14 cellular contexts compared by ENCODE assay signal in the genomic region with DNA sequence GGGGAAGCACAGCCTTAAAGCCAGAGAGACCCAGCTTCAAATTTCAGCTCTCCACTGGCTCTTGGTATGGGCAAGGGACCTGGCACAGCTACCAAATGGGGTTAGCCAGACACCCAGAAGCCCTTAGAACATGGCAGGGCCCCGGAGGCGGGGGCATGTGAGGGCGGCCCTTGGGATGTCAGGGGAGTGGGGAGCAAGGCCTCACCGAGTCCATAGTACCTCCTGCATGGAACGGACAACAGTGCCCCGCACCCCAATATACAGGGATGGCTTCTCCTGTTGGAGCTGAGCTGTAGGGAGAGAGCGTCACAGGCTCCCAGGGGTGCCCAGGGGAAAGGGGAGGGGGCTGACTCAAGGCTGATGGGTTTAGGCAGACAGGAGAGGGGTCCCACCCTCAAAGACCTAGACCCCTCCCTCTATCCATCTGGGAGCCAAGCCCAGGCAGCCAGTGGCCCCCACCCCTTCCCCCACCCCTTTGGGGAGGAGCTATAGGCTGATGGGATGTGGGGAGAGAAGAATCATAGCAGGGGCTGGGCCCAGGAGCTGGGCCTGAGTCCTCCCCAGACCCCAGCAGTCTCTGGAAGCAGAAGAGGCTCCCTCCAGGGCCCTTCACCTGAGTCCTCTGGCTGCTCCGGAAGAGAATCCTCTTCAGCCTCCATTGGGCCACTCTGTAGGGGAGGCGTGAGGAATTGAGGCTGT. TPM values are rescaled to one million over a fixed set of nuclear protein-coding genes. Genes with fewer than 3 reads are reported as not detected.
A peak's percentile ranks its signal among the peaks of the same experiment; 100 is the strongest.
DNase-seq lines count a peak whose midpoint lies in the region; ATAC-seq, FAIRE-seq and TF ChIP-seq lines count a peak whose summit lies in the region.
"Had no signal": no experiment of that assay in that cellular context is flagged by ENCODE, and none has a peak within 500 bp of the region (broad histone marks: within the 10 kb centered on the region; RNA-seq: fewer than 3 reads in every experiment).

No MANE protein-coding gene starts in this region.

- DNase-seq in activated CD4-positive, alpha-beta memory T cell treated with anti-CD3 and anti-CD28 coated beads for 36 hours = peak; percentile 8
- DNase-seq in activated CD4-positive, alpha-beta memory T cell treated with anti-CD3 and anti-CD28 coated beads, Interleukin-2, amount 10 ng/mL, durations not matched to agents 7 days and 5 days = no peak
- peak; percentile 8 for DNase-seq in left kidney (ENCODE audit: low read depth, low spot score)
- peak; percentile 3 to 50 for DNase-seq in tibial artery
- no peak for DNase-seq in HTR-8/SVneo (ENCODE audit: insufficient read length, low spot score)
- DNase-seq in COLO829 (ENCODE audit: low spot score) = no peak
- DNase-seq: activated CD4-positive, alpha-beta T cell treated with anti-CD3 and anti-CD28 coated beads for 4 hours; heart right ventricle; MM.1S; stimulated activated CD4-positive, alpha-beta T cell treated with anti-CD3 and anti-CD28 coated beads, Interleukin-12 subunit alpha, Interleukin-12 subunit beta, amount 100 ng/mL, for 4 hours had no signal

- H3K9me3 ChIP-seq in tibial artery = no peaks in the 10 kb centered on the region
- H3K9me3 ChIP-seq: heart right ventricle, thoracic aorta had no signal

- peaks cover 3% of the 10 kb centered on the region for H3K27me3 Mint-ChIP-seq in activated CD4-positive, alpha-beta memory T cell treated with anti-CD3 and anti-CD28 coated beads for 36 hours
- H3K27me3 Mint-ChIP-seq in activated CD4-positive, alpha-beta memory T cell treated with anti-CD3 and anti-CD28 coated beads, Interleukin-2, amount 10 ng/mL, durations not matched to agents 7 days and 5 days = peaks cover 21% of the 10 kb centered on the region

- H3K27ac ChIP-seq in tibial artery = no peak overlapping the region
- H3K27ac ChIP-seq: thoracic aorta had no signal

- H3K27me3 ChIP-seq in tibial artery = peaks cover 0 to 19% of the 10 kb centered on the region in 2 donors

- H3K36me3 Mint-ChIP-seq in activated CD4-positive, alpha-beta memory T cell treated with anti-CD3 and anti-CD28 coated beads for 36 hours = no peaks in the 10 kb centered on the region
- no peaks in the 10 kb centered on the region for H3K36me3 Mint-ChIP-seq in activated CD4-positive, alpha-beta memory T cell treated with anti-CD3 and anti-CD28 coated beads, Interleukin-2, amount 10 ng/mL, durations not matched to agents 7 days and 5 days (ENCODE audit: low read depth)

- peaks cover 0 to 13% (median 4%) of the 10 kb centered on the region in 4 donors for H3K4me1 ChIP-seq in tibial artery

- no peaks in the 10 kb centered on the region for H3K36me3 ChIP-seq in tibial artery
- H3K36me3 ChIP-seq: heart right ventricle, thoracic aorta had no signal

- H3K27ac Mint-ChIP-seq in activated CD4-positive, alpha-beta memory T cell treated with anti-CD3 and anti-CD28 coated beads for 36 hours = no peak overlapping the region
- H3K27ac Mint-ChIP-seq in activated CD4-positive, alpha-beta memory T cell treated with anti-CD3 and anti-CD28 coated beads, Interleukin-2, amount 10 ng/mL, durations not matched to agents 7 days and 5 days = no peak overlapping the region

- CTCF ChIA-PET in activated CD4-positive, alpha-beta memory T cell treated with anti-CD3 and anti-CD28 coated beads for 36 hours (lab: Charles Lee) = interaction anchor here (1.8 to 3.2 kb wide), 2 partner anchors 10 to 165 kb away, joined by 5 to 24 read pairs; no protein-coding TSS in a partner anchor
- CTCF ChIA-PET in activated CD4-positive, alpha-beta memory T cell treated with anti-CD3 and anti-CD28 coated beads, Interleukin-2, amount 10 ng/mL, durations not matched to agents 7 days and 5 days (lab: Charles Lee) = interaction anchor here (1.5 kb wide), 1 partner anchor 10 kb away, joined by 3 read pairs; no protein-coding TSS in a partner anchor

- intact Hi-C loops in activated CD4-positive, alpha-beta memory T cell treated with anti-CD3 and anti-CD28 coated beads for 36 hours (cut with micrococcal nuclease) = no loop called here
- intact Hi-C loops in tibial artery (cut with DNase I; ENCODE audit: low total_unique reads) = loop anchor here (10.0 kb wide), 1 partner anchor 165 kb away; no protein-coding TSS in a partner anchor

- FAIRE-seq in HTR-8/SVneo (lab: Jason Lieb, UNC) = no peak
- FAIRE-seq: A204.1 had no signal

- POLR2A ChIA-PET in activated CD4-positive, alpha-beta memory T cell treated with anti-CD3 and anti-CD28 coated beads for 36 hours (lab: Charles Lee) = no interaction called here
- POLR2A ChIA-PET in activated CD4-positive, alpha-beta memory T cell treated with anti-CD3 and anti-CD28 coated beads, Interleukin-2, amount 10 ng/mL, durations not matched to agents 7 days and 5 days (lab: Charles Lee) = no interaction called here

- no peak for TF ChIP-seq CTCF in WI38 (IDR thresholded peaks at IDR 0.05; ENCODE audit: low read depth, low read length)
- no peak for TF ChIP-seq CTCF in tibial artery (IDR thresholded peaks at IDR 0.05)

- H3K9me3 Mint-ChIP-seq in activated CD4-positive, alpha-beta memory T cell treated with anti-CD3 and anti-CD28 coated beads for 36 hours = no peaks in the 10 kb centered on the region
- H3K9me3 Mint-ChIP-seq in activated CD4-positive, alpha-beta memory T cell treated with anti-CD3 and anti-CD28 coated beads, Interleukin-2, amount 10 ng/mL, durations not matched to agents 7 days and 5 days = no peaks in the 10 kb centered on the region

- H3K4me3 ChIP-seq in WI38 (ENCODE audit: low read depth, low read length) (peak overlapping the region; percentile 94; the same call in 1 of the 2 replicates), tibial artery (no peak overlapping the region)

- no peak for ATAC-seq in HG03196 (IDR thresholded peaks at IDR 0.05; ENCODE audit: unreplicated experiment)

- H3K4me1 Mint-ChIP-seq in activated CD4-positive, alpha-beta memory T cell treated with anti-CD3 and anti-CD28 coated beads for 36 hours (ENCODE audit: low read depth) = peaks cover 13% of the 10 kb centered on the region
- peaks cover 9% of the 10 kb centered on the region for H3K4me1 Mint-ChIP-seq in activated CD4-positive, alpha-beta memory T cell treated with anti-CD3 and anti-CD28 coated beads, Interleukin-2, amount 10 ng/mL, durations not matched to agents 7 days and 5 days

- no peak overlapping the region for H3K4me3 Mint-ChIP-seq in activated CD4-positive, alpha-beta memory T cell treated with anti-CD3 and anti-CD28 coated beads for 36 hours
- no peak overlapping the region for H3K4me3 Mint-ChIP-seq in activated CD4-positive, alpha-beta memory T cell treated with anti-CD3 and anti-CD28 coated beads, Interleukin-2, amount 10 ng/mL, durations not matched to agents 7 days and 5 days

RNA-seq across cellular contexts. Expression of a gene that starts 16.5 kb away (rescaled TPM):
- total RNA-seq in activated CD4-positive, alpha-beta memory T cell treated with anti-CD3 and anti-CD28 coated beads for 36 hours = under 1 TPM; 0.73 to 0.78 TPM
- under 1 TPM; 0.08 to 0.15 TPM for total RNA-seq in activated CD4-positive, alpha-beta memory T cell treated with anti-CD3 and anti-CD28 coated beads, Interleukin-2, amount 10 ng/mL, durations not matched to agents 7 days and 5 days

RNA-seq across cellular contexts. Expression of a gene that starts 35.2 kb away (rescaled TPM):
- 1 to 10 TPM; 1.6 to 1.7 TPM for total RNA-seq in activated CD4-positive, alpha-beta memory T cell treated with anti-CD3 and anti-CD28 coated beads for 36 hours
- total RNA-seq in activated CD4-positive, alpha-beta memory T cell treated with anti-CD3 and anti-CD28 coated beads, Interleukin-2, amount 10 ng/mL, durations not matched to agents 7 days and 5 days = under 1 TPM; 0.68 to 0.81 TPM

Comparison
In these comparisons a context has a peak if more than half of its experiments do, and no peak if none do; other contexts are left out.
1. DNase-seq: peak in activated CD4-positive, alpha-beta memory T cell treated with anti-CD3 and anti-CD28 coated beads for 36 hours (single experiment), left kidney (single experiment) and tibial artery (2 of 2); none in activated CD4-positive, alpha-beta memory T cell treated with anti-CD3 and anti-CD28 coated beads, Interleukin-2, amount 10 ng/mL, durations not matched to agents 7 days and 5 days (single experiment), HTR-8/SVneo (single experiment) and COLO829 (single experiment).